Comparison of ENCODE assay signal across 22 cellular contexts in genomic region chr10:639001-639750, GRCh38.
"Had no signal": no experiment of that assay in that cellular context is flagged by ENCODE, and none has a peak within 500 bp of the region (broad histone marks: within the 10 kb centered on the region; RNA-seq: fewer than 3 reads in every experiment).

No MANE protein-coding gene starts in this region.

- H3K27ac Mint-ChIP-seq: activated naive CD8-positive, alpha-beta T cell treated with anti-CD3 and anti-CD28 coated beads, Interleukin-2, amount 10 ng/mL, durations not matched to agents 7 days and 5 days; activated T-cell treated with anti-CD3 and anti-CD28 coated beads, Interleukin-2, amount 50 U/mL, for 24 hours; activated T-helper 17 cell treated with anti-CD3 and anti-CD28 coated beads, Interleukin-2, amount 50 U/mL, for 72 hours; natural killer cell treated with Interleukin-12 subunit alpha and Interleukin-12 subunit beta and Interleukin-15 and Interleukin-18, amount 100 ng/mL, for 72 hours; stimulated activated memory B cell treated with anti-CD40 and anti-IgM and Interleukin-4, amounts not matched to agents 10 μg/mL and 1 μg/mL and 100 μg/mL, for 72 hours had no signal

- H3K36me3 Mint-ChIP-seq: activated naive CD8-positive, alpha-beta T cell treated with anti-CD3 and anti-CD28 coated beads, Interleukin-2, amount 10 ng/mL, durations not matched to agents 7 days and 5 days; natural killer cell treated with Interleukin-12 subunit alpha and Interleukin-12 subunit beta and Interleukin-15 and Interleukin-18, amount 100 ng/mL, for 72 hours; stimulated activated memory B cell treated with anti-CD40 and anti-IgM and Interleukin-4, amounts not matched to agents 10 μg/mL and 1 μg/mL and 100 μg/mL, for 72 hours had no signal

- H3K4me3 ChIP-seq: heart left ventricle, pancreas, right lobe of liver, thyroid gland had no signal

- H3K4me1 ChIP-seq: right lobe of liver had no signal

- ATAC-seq: activated T-helper 17 cell treated with anti-CD3 and anti-CD28 coated beads, Interleukin-2, amount 50 U/mL, for 72 hours; heart left ventricle; left lobe of liver; natural killer cell treated with Interleukin-12 subunit alpha and Interleukin-12 subunit beta and Interleukin-15 and Interleukin-18, amount 100 ng/mL, for 72 hours; pancreas; right lobe of liver had no signal

- H3K4me3 Mint-ChIP-seq: activated naive CD8-positive, alpha-beta T cell treated with anti-CD3 and anti-CD28 coated beads, Interleukin-2, amount 10 ng/mL, durations not matched to agents 7 days and 5 days; activated T-cell treated with anti-CD3 and anti-CD28 coated beads, Interleukin-2, amount 50 U/mL, for 24 hours; activated T-helper 17 cell treated with anti-CD3 and anti-CD28 coated beads, Interleukin-2, amount 50 U/mL, for 72 hours; natural killer cell treated with Interleukin-12 subunit alpha and Interleukin-12 subunit beta and Interleukin-15 and Interleukin-18, amount 100 ng/mL, for 72 hours; stimulated activated memory B cell treated with anti-CD40 and anti-IgM and Interleukin-4, amounts not matched to agents 10 μg/mL and 1 μg/mL and 100 μg/mL, for 72 hours had no signal

- H3K9me3 ChIP-seq: neutrophil, pancreas, right lobe of liver, thyroid gland had no signal

- DNase-seq: activated CD4-positive, alpha-beta T cell treated with anti-CD3 and anti-CD28 coated beads, Interleukin-2, amount 50 U/mL, for 4 hours; activated CD8-positive, alpha-beta memory T cell treated with anti-CD3 and anti-CD28 coated beads for 24 hours; activated CD8-positive, alpha-beta memory T cell treated with anti-CD3 and anti-CD28 coated beads, Interleukin-2, amount 50 U/mL, for 4 hours; activated naive CD4-positive, alpha-beta T cell treated with Interleukin-2 at 50 U/mL for 16 hours; activated naive CD8-positive, alpha-beta T cell treated with anti-CD3 and anti-CD28 coated beads, Interleukin-2, amount 10 ng/mL, durations not matched to agents 7 days and 5 days; activated T-cell treated with anti-CD3 and anti-CD28 coated beads, Interleukin-2, amount 50 U/mL, for 24 hours; amniotic stem cell; cerebellar nuclear complex; cortex of kidney; effector CD4-positive, alpha-beta T cell; right lobe of liver; small intestine; stimulated activated CD4-positive, alpha-beta T cell treated with anti-CD3 and anti-CD28 coated beads, Interleukin-15, amount 100 ng/mL, for 24 hours; T-helper 9 cell; thyroid gland had no signal

- H3K27me3 ChIP-seq: pancreas, right lobe of liver, thyroid gland had no signal

- H3K9me3 Mint-ChIP-seq: activated naive CD8-positive, alpha-beta T cell treated with anti-CD3 and anti-CD28 coated beads, Interleukin-2, amount 10 ng/mL, durations not matched to agents 7 days and 5 days; activated T-cell treated with anti-CD3 and anti-CD28 coated beads, Interleukin-2, amount 50 U/mL, for 24 hours; activated T-helper 17 cell treated with anti-CD3 and anti-CD28 coated beads, Interleukin-2, amount 50 U/mL, for 72 hours; natural killer cell treated with Interleukin-12 subunit alpha and Interleukin-12 subunit beta and Interleukin-15 and Interleukin-18, amount 100 ng/mL, for 72 hours; stimulated activated memory B cell treated with anti-CD40 and anti-IgM and Interleukin-4, amounts not matched to agents 10 μg/mL and 1 μg/mL and 100 μg/mL, for 72 hours had no signal

- H3K36me3 ChIP-seq: heart left ventricle, neutrophil, pancreas, right lobe of liver, thyroid gland had no signal

- H3K4me1 Mint-ChIP-seq: activated naive CD8-positive, alpha-beta T cell treated with anti-CD3 and anti-CD28 coated beads, Interleukin-2, amount 10 ng/mL, durations not matched to agents 7 days and 5 days; activated T-helper 17 cell treated with anti-CD3 and anti-CD28 coated beads, Interleukin-2, amount 50 U/mL, for 72 hours; stimulated activated memory B cell treated with anti-CD40 and anti-IgM and Interleukin-4, amounts not matched to agents 10 μg/mL and 1 μg/mL and 100 μg/mL, for 72 hours had no signal

- H3K27ac ChIP-seq: neutrophil, pancreas, right lobe of liver, thyroid gland had no signal
